28 cellular contexts compared by ENCODE assay signal in the genomic region with DNA sequence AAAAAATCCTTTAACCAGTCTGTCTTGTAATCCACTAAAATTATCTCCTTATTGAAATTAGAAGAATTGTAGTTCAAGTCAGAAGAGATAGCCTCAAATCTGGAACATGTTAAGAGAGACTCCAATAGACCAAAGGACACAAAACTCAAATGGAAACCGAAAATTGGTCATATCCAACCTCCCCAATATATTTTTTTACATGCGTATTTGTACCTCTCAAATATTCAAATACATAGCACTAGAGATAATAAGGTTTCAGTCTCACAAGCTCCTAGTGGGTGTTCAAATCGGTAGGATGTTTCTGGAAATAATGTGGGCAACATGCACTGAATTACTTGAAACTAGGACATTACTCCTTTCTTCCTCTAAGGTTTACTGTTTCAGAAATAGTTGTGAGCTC. TPM values are rescaled to one million over a fixed set of nuclear protein-coding genes. Genes with fewer than 3 reads are reported as not detected.
DNase-seq lines count a peak whose midpoint lies in the region; ATAC-seq and TF ChIP-seq lines count a peak whose summit lies in the region.
"Had no signal": no experiment of that assay in that cellular context is flagged by ENCODE, and none has a peak within 500 bp of the region (broad histone marks: within the 10 kb centered on the region; RNA-seq: fewer than 3 reads in every experiment).

No MANE protein-coding gene starts in this region.

- CTCF ChIA-PET in MCF 10A (lab: Yijun Ruan, JAX), result no interaction called here

- DNase-seq in osteoblast (ENCODE audit: insufficient read length, low spot score, missing footprints) (peak; percentile 9), MCF 10A (ENCODE audit: unreplicated experiment) (no peak), GM23338 (ENCODE audit: low spot score) (no peak)
- no peak for DNase-seq in stimulated activated naive CD8-positive, alpha-beta T cell treated with anti-CD3 and anti-CD28 coated beads, Interleukin-15, Interleukin-2, amounts not matched to agents 100 U/mL and 50 U/mL, for 24 hours
- DNase-seq: C1 segment of cervical spinal cord; CD4-positive, alpha-beta memory T cell; COR-L47; DMS53; KBM-7; MG63; NCI-H1105 treated with DMSO at 0.1 percent for 48 hours; NCI-H146; NCI-H1930; NCI-H446; NCI-H524 treated with DMSO at 0.1 percent for 48 hours; NCI-H774; NK-92 treated with Interleukin-12 subunit alpha and Interleukin-12 subunit beta, amount 100 ng/mL, for 24 hours; PC-9; SJCRH30; T-helper 17 cell had no signal

- H3K79me2 ChIP-seq in osteoblast (ENCODE audit: insufficient read depth, low read length) (no peaks in the 10 kb centered on the region), GM23338 (replicated peaks; ENCODE audit: insufficient read depth) (no peaks in the 10 kb centered on the region)

- H3K4me3 Mint-ChIP-seq in MCF 10A (ENCODE audit: unreplicated experiment) (no peak overlapping the region), GM23338 (no peak overlapping the region)
- H3K4me3 Mint-ChIP-seq: CD4-positive, alpha-beta memory T cell; T-helper 17 cell had no signal

- H2AFZ ChIP-seq in osteoblast (ENCODE audit: low read length) (no peak overlapping the region), GM23338 (no peak overlapping the region)
- H2AFZ ChIP-seq: PC-9 had no signal

- H3K4me1 ChIP-seq in osteoblast (ENCODE audit: insufficient read depth, low read length) (no peaks in the 10 kb centered on the region), GM23338 (ENCODE audit: insufficient read depth) (no peaks in the 10 kb centered on the region)

- ATAC-seq in GM18868 (IDR thresholded peaks at IDR 0.05; ENCODE audit: unreplicated experiment) (peak; percentile 77), HG02798 (IDR thresholded peaks at IDR 0.05; ENCODE audit: poor library complexity, unreplicated experiment) (peak; percentile 49), HG03520 (IDR thresholded peaks at IDR 0.05; ENCODE audit: unreplicated experiment) (peak; percentile 69), HG03108 (IDR thresholded peaks at IDR 0.05; ENCODE audit: unreplicated experiment) (no peak), GM23338 (no peak)
- no peak for ATAC-seq in stimulated activated naive CD8-positive, alpha-beta T cell treated with anti-CD3 and anti-CD28 coated beads, Interleukin-15, Interleukin-2, amounts not matched to agents 100 U/mL and 50 U/mL, for 24 hours
- ATAC-seq: Right ventricle myocardium inferior, SK-N-SH treated with all-trans-retinoic acid at 6 μM for 48 hours, T-helper 17 cell had no signal

- TF ChIP-seq CTCF in osteoblast (IDR thresholded peaks at IDR 0.05; ENCODE audit: extremely low read depth, low read depth, low read length) (no peak), MCF 10A (IDR thresholded peaks at IDR 0.05; ENCODE audit: unreplicated experiment) (no peak), GM23338 (conservative IDR thresholded peaks at IDR 0.05; ENCODE audit: low read depth in 2 of 2) (no peak)

- no peaks in the 10 kb centered on the region for H3K9me2 ChIP-seq in GM23338 (ENCODE audit: insufficient read depth)

- H3K36me3 Mint-ChIP-seq in MCF 10A (ENCODE audit: insufficient read depth, unreplicated experiment) (peaks cover 6% of the 10 kb centered on the region), GM23338 (ENCODE audit: low read depth) (no peaks in the 10 kb centered on the region)
- H3K36me3 Mint-ChIP-seq: CD4-positive, alpha-beta memory T cell had no signal

- intact Hi-C loops in MCF 10A (cut with micrococcal nuclease), result no loop called here

- BruUV-seq in MCF 10A (replicated peaks; lab: Mats Ljungman, UMichigan), result no TSS peak

- no peak overlapping the region for H3K4me2 ChIP-seq in osteoblast (ENCODE audit: insufficient read depth, low read length)
- H3K4me2 ChIP-seq in GM23338, result no peak overlapping the region
- H3K4me2 ChIP-seq: PC-9 had no signal

- H3K27me3 ChIP-seq in osteoblast (ENCODE audit: insufficient read depth, low read length), result no peaks in the 10 kb centered on the region
- no peaks in the 10 kb centered on the region for H3K27me3 ChIP-seq in GM23338 (ENCODE audit: insufficient read depth)
- H3K27me3 ChIP-seq: MG63, SJCRH30 had no signal

- H4K20me1 ChIP-seq in osteoblast (ENCODE audit: insufficient read depth, low read length) (no peaks in the 10 kb centered on the region), GM23338 (replicated peaks; ENCODE audit: insufficient read depth) (no peaks in the 10 kb centered on the region)

- H3K4me3 ChIP-seq in osteoblast (ENCODE audit: insufficient read depth, low read length) (no peak overlapping the region), GM23338 (no peak overlapping the region)
- H3K4me3 ChIP-seq: MG63, PC-9, SJCRH30 had no signal

- no peaks in the 10 kb centered on the region for H3F3A ChIP-seq in GM23338 (replicated peaks; ENCODE audit: low read depth)

- no peaks in the 10 kb centered on the region for H3K27me3 Mint-ChIP-seq in MCF 10A (ENCODE audit: insufficient read depth, unreplicated experiment)
- H3K27me3 Mint-ChIP-seq in GM23338 (ENCODE audit: insufficient read depth, low read depth, poor library complexity), result no peaks in the 10 kb centered on the region

- no peaks in the 10 kb centered on the region for H3K9me3 Mint-ChIP-seq in MCF 10A (ENCODE audit: unreplicated experiment)
- no peaks in the 10 kb centered on the region for H3K9me3 Mint-ChIP-seq in GM23338

- H3K27ac Mint-ChIP-seq in MCF 10A (ENCODE audit: low read depth, unreplicated experiment) (no peak overlapping the region), GM23338 (no peak overlapping the region)
- H3K27ac Mint-ChIP-seq: CD4-positive, alpha-beta memory T cell; T-helper 17 cell had no signal

- POLR2A ChIA-PET in MCF 10A (lab: Yijun Ruan, JAX), result interaction anchor here (1.1 kb wide), 1 partner anchor 27 kb away, joined by 3 read pairs; no protein-coding TSS in a partner anchor

- H3K27ac ChIP-seq in osteoblast (ENCODE audit: low read depth, low read length), result no peak overlapping the region
- no peak overlapping the region for H3K27ac ChIP-seq in GM23338 (ENCODE audit: low read depth)
- H3K27ac ChIP-seq: PC-9, SJCRH30 had no signal

- H3K9me3 ChIP-seq in osteoblast (ENCODE audit: low read depth, low read length), result no peaks in the 10 kb centered on the region
- H3K9me3 ChIP-seq: MG63, SJCRH30 had no signal

- H3K4me1 Mint-ChIP-seq in MCF 10A (ENCODE audit: insufficient read depth, unreplicated experiment) (peaks cover 4% of the 10 kb centered on the region), GM23338 (peaks cover 22% of the 10 kb centered on the region; the same call in 2 of the 3 replicates)
- H3K4me1 Mint-ChIP-seq: CD4-positive, alpha-beta memory T cell had no signal

- H3K36me3 ChIP-seq in osteoblast (ENCODE audit: insufficient read depth, low read length), result no peaks in the 10 kb centered on the region
- H3K36me3 ChIP-seq in GM23338 (ENCODE audit: insufficient read depth), result no peaks in the 10 kb centered on the region
- H3K36me3 ChIP-seq: MG63, SJCRH30 had no signal

TF ChIP-seq in GM23338, 12 proteins besides CTCF, POLR2A, EP300 and RAD21 (continues in another document):
- no peak for TF ChIP-seq ZNF331 (CRISPR knock-in tag; IDR thresholded peaks at IDR 0.05; ENCODE audit: low read depth)
- no peak for TF ChIP-seq CREB1 (CRISPR knock-in tag; IDR thresholded peaks at IDR 0.05; ENCODE audit: low read depth)
- no peak for TF ChIP-seq ZNF114 (CRISPR knock-in tag; IDR thresholded peaks at IDR 0.05)
- no peak for TF ChIP-seq POLR2AphosphoS5 (IDR thresholded peaks at IDR 0.05; ENCODE audit: low read depth)

RNA-seq across cellular contexts. Expression of gene EPB41L4A, which starts 33.5 kb away (rescaled TPM):
- total RNA-seq in osteoblast (0.59 and 0.72 TPM in 2 replicates), MCF 10A (2022) (12.4 and 12.7 TPM in 2 replicates)
- 3.4 and 6.0 TPM in 2 replicates for total RNA-seq in GM23338 (2014; rRNA removed; shearing (Covaris generic))
- 5.7 and 6.1 TPM in 2 replicates for polyA plus RNA-seq in GM23338 (2016; fragmentation: Nextera tagmentation; extraction: Ambion mirVana)
- total RNA-seq: A673, LHCN-M2 had no signal

Comparison
In these comparisons a context has a peak if more than half of its experiments do, and no peak if none do; other contexts are left out.
1. ATAC-seq: peak in GM18868 (single experiment), HG02798 (single experiment) and HG03520 (single experiment); none in HG03108 (single experiment), GM23338 (single experiment) and stimulated activated naive CD8-positive, alpha-beta T cell treated with anti-CD3 and anti-CD28 coated beads, Interleukin-15, Interleukin-2, amounts not matched to agents 100 U/mL and 50 U/mL, for 24 hours (single experiment).